Comparison of ENCODE assay signal across 1 cellular context in the genomic region with DNA sequence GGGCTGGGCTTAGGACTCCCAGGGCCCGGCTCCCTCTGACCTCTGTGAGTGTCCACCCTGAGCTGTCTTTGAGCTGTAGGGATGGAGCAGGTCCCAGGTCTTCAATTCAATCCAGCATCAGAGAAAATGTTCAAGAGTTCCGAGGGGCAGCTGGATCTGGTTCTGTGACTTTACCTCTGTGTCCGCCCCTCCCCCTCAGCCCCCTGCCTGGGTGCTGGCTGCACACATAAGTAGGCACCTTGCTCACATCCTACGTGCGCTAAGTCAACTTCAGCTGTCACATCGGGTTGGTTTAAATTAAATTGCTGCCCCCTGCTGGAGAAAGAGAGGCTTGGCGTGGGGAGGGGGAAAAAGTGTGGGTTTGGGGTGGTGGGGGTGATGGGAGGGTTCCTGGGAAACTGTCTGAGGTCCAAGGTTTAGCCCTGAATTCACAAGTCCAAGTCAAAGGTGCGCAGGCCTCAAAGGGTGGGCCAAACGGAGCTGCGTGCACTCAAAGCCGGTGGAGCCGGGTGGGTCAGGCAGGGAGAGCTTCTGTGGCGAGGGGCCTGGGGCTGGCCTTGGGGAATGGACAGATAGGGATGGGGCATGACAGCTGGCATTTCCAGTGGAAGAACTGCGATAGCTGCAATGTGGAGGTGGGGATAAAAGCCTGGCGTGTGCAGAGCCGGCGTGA.
TF ChIP-seq lines count a peak whose summit lies in the region.

No MANE protein-coding gene starts in this region.

TF ChIP-seq in Ishikawa, 13 proteins besides CTCF, POLR2A, EP300 and RAD21 (continued from another document):
- TF ChIP-seq TEAD4 (IDR thresholded peaks at IDR 0.05) = no peak
- TF ChIP-seq CREB1 (IDR thresholded peaks at IDR 0.05; ENCODE audit: low read depth) = no peak
- no peak for TF ChIP-seq CEBPB (IDR thresholded peaks at IDR 0.05)
- no peak for TF ChIP-seq YY1 (IDR thresholded peaks at IDR 0.05; ENCODE audit: low read depth)
- TF ChIP-seq FOXM1 (IDR thresholded peaks at IDR 0.05; ENCODE audit: borderline replicate concordance, low read depth) = no peak
- TF ChIP-seq TCF12 (IDR thresholded peaks at IDR 0.05; ENCODE audit: low read depth) = no peak
- TF ChIP-seq, protein P1, sequence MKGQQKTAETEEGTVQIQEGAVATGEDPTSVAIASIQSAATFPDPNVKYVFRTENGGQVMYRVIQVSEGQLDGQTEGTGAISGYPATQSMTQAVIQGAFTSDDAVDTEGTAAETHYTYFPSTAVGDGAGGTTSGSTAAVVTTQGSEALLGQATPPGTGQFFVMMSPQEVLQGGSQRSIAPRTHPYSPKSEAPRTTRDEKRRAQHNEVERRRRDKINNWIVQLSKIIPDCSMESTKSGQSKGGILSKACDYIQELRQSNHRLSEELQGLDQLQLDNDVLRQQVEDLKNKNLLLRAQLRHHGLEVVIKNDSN (IDR thresholded peaks at IDR 0.05) = no peak
